ENCODE assay signal across 31 cellular contexts in the genomic region with DNA sequence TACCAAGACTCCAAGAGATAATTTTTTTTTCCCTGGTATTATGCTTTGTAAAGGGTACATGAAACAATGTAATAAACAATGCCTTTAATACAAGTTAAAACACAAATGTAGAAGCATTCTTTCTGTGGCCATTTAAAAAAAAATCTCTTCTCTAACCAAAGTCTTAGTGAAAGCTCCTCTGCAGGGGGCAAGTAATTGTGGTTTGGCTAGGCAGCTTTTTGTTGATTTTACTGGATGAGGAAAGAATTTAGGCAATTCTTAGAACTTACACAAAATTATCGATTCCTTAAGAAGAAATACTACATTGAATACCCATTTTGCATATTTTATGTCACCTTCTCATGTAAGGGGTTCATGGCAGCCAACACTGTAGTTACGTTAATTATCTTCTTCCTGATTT. TPM values are rescaled to one million over a fixed set of nuclear protein-coding genes. Genes with fewer than 3 reads are reported as not detected.
A peak's percentile ranks its signal among the peaks of the same experiment; 100 is the strongest.
DNase-seq lines count a peak whose midpoint lies in the region; TF ChIP-seq lines count a peak whose summit lies in the region.
"Had no signal": no experiment of that assay in that cellular context is flagged by ENCODE, and none has a peak within 500 bp of the region (broad histone marks: within the 10 kb centered on the region; RNA-seq: fewer than 3 reads in every experiment).

No MANE protein-coding gene starts in this region.

- H3K4me3 ChIP-seq in astrocyte of the cerebellum (ENCODE audit: low read depth, low read length) = no peak overlapping the region
- H3K4me3 ChIP-seq in fibroblast of the aortic adventitia (ENCODE audit: low read depth, low read length) = no peak overlapping the region
- H3K4me3 ChIP-seq: SJSA1 had no signal

- peak; percentile 22 for DNase-seq in EL
- peak; percentile 79 for DNase-seq in astrocyte of the cerebellum (ENCODE audit: low read depth)
- peak; percentile 33 for DNase-seq in fibroblast of the aortic adventitia (ENCODE audit: low read depth)
- peak; percentile 62 for DNase-seq in smooth muscle cell of the brain vasculature (ENCODE audit: low read depth, low spot score)
- DNase-seq in NCI-H2107 treated with DMSO at 0.1 percent for 48 hours (lab: John Stamatoyannopoulos, UW; ENCODE audit: unreplicated experiment) = no peak
- DNase-seq in SW480 (ENCODE audit: low spot score) = no peak
- no peak for DNase-seq in activated CD4-positive, alpha-beta T cell treated with anti-CD3 and anti-CD28 coated beads, Interleukin-2, amount 50 U/mL, for 4 hours
- DNase-seq: activated CD4-positive, CD25-positive, alpha-beta regulatory T cell treated with anti-CD3 and anti-CD28 coated beads, Interleukin-2, amount 50 U/mL, for 72 hours; activated CD8-positive, alpha-beta T cell treated with anti-CD3 and anti-CD28 coated beads, Interleukin-2, amount 10 ng/mL, durations not matched to agents 7 days and 5 days; activated effector memory CD4-positive, alpha-beta T cell treated with anti-CD3 and anti-CD28 coated beads, Interleukin-2, amount 50 U/mL, for 16 hours; activated naive CD8-positive, alpha-beta T cell treated with anti-CD3 and anti-CD28 coated beads, Interleukin-2, amount 50 U/mL, for 24 hours; activated T-cell treated with anti-CD3 and anti-CD28 coated beads for 4 hours; caudate nucleus; CD4-positive, alpha-beta T cell; dermis blood vessel endothelial cell; foreskin fibroblast; left colon; MV-4-11; naive B cell; NCI-H1694; NCI-H526 treated with DMSO at 0.1 percent for 48 hours; nucleus accumbens; retina; stimulated activated CD4-positive, alpha-beta T cell treated with anti-CD3 and anti-CD28 coated beads, Interleukin-4, amount 100 ng/mL, for 24 hours; stimulated activated naive B cell treated with anti-CD40 and anti-IgM and Interleukin-4, amounts not matched to agents 10 μg/mL and 1 μg/mL and 100 μg/mL, for 72 hours had no signal

- in situ Hi-C loops in astrocyte of the cerebellum (cut with HindIII; ENCODE audit: low sequenced_read_pairs) = no loop called here

- TF ChIP-seq CTCF in astrocyte of the cerebellum (IDR thresholded peaks at IDR 0.05; ENCODE audit: low read depth, low read length, missing control alignments) (no peak), fibroblast of the aortic adventitia (IDR thresholded peaks at IDR 0.05; ENCODE audit: insufficient read depth, low read length) (no peak)

RNA-seq across cellular contexts. Expression of gene TFB1M, which starts 12.4 kb away (rescaled TPM):
- 20.0 and 22.6 TPM in 2 replicates for total RNA-seq in fibroblast of the aortic adventitia (ENCODE audit: low replicate concordance)

RNA-seq across cellular contexts. Expression of gene CLDN20, which starts 38.1 kb away (rescaled TPM):
- not detected in 2 replicates for total RNA-seq in fibroblast of the aortic adventitia (ENCODE audit: low replicate concordance)
- total RNA-seq: activated CD8-positive, alpha-beta T cell treated with anti-CD3 and anti-CD28 coated beads, Interleukin-2, amount 10 ng/mL, durations not matched to agents 7 days and 5 days; CD4-positive, alpha-beta T cell; dermis blood vessel endothelial cell; HT1080; left colon; RPMI7951; SJSA1; T-helper 1 cell treated with Interleukin-12 subunit alpha and Interleukin-12 subunit beta and Interleukin-4 antibody, amounts not matched to agents 30 ng/mL and 1 ng/mL, for 36 hours; temporal lobe; urinary bladder had no signal

Comparison
In these comparisons a context has a peak if more than half of its experiments do, and no peak if none do; other contexts are left out.
1. DNase-seq: peak in EL (single experiment), astrocyte of the cerebellum (single experiment), fibroblast of the aortic adventitia (single experiment) and smooth muscle cell of the brain vasculature (single experiment); none in NCI-H2107 treated with DMSO at 0.1 percent for 48 hours (single experiment), SW480 (single experiment) and activated CD4-positive, alpha-beta T cell treated with anti-CD3 and anti-CD28 coated beads, Interleukin-2, amount 50 U/mL, for 4 hours (0 of 2).